Comparison of ENCODE assay signal across 18 cellular contexts in genomic region chr7:66671034-66671433, GRCh38.
"Had no signal": no experiment of that assay in that cellular context is flagged by ENCODE, and none has a peak within 500 bp of the region (broad histone marks: within the 10 kb centered on the region; RNA-seq: fewer than 3 reads in every experiment).

No MANE protein-coding gene starts in this region.

- H3K27me3 Mint-ChIP-seq: naive thymus-derived CD8-positive, alpha-beta T cell had no signal

- H3K9me3 Mint-ChIP-seq: naive thymus-derived CD8-positive, alpha-beta T cell had no signal

- DNase-seq: colonic mucosa; effector CD8-positive, alpha-beta T cell; heart left ventricle; hypothalamus; islet precursor cell; mammary epithelial cell; mucosa of descending colon; naive thymus-derived CD8-positive, alpha-beta T cell; psoas muscle; retina; stimulated activated CD4-positive, alpha-beta T cell treated with anti-CD3 and anti-CD28 coated beads, Interleukin-2, amount 100 ng/mL, for 24 hours; stimulated activated CD4-positive, alpha-beta T cell treated with anti-CD3 and anti-CD28 coated beads, Interleukin-4, amount 100 ng/mL, for 4 hours; stimulated activated naive CD4-positive, alpha-beta T cell; stomach; trophoblast cell had no signal

- H3K4me3 Mint-ChIP-seq: naive thymus-derived CD8-positive, alpha-beta T cell had no signal

- ATAC-seq: esophagus mucosa; heart left ventricle; left lobe of liver; mucosa of descending colon; naive thymus-derived CD8-positive, alpha-beta T cell; psoas muscle; sciatic nerve had no signal
